ENCODE assay signal across 2 cellular contexts in genomic region chr13:34153428-34154180, GRCh38.
TF ChIP-seq lines count a peak whose summit lies in the region.

No MANE protein-coding gene starts in this region.

TF ChIP-seq in GM23338, 12 proteins besides CTCF, POLR2A, EP300 and RAD21 (continued from another document):
- TF ChIP-seq REST (IDR thresholded peaks at IDR 0.05; ENCODE audit: unreplicated experiment): no peak
- no peak for TF ChIP-seq EZH2phosphoT487 (IDR thresholded peaks at IDR 0.05; ENCODE audit: unreplicated experiment)
- TF ChIP-seq CREB1 (CRISPR knock-in tag; IDR thresholded peaks at IDR 0.05; ENCODE audit: low read depth): no peak
- TF ChIP-seq ZNF331 (CRISPR knock-in tag; IDR thresholded peaks at IDR 0.05; ENCODE audit: low read depth): no peak
- TF ChIP-seq STAT1 (IDR thresholded peaks at IDR 0.05; ENCODE audit: unreplicated experiment): no peak
- TF ChIP-seq, protein P1, sequence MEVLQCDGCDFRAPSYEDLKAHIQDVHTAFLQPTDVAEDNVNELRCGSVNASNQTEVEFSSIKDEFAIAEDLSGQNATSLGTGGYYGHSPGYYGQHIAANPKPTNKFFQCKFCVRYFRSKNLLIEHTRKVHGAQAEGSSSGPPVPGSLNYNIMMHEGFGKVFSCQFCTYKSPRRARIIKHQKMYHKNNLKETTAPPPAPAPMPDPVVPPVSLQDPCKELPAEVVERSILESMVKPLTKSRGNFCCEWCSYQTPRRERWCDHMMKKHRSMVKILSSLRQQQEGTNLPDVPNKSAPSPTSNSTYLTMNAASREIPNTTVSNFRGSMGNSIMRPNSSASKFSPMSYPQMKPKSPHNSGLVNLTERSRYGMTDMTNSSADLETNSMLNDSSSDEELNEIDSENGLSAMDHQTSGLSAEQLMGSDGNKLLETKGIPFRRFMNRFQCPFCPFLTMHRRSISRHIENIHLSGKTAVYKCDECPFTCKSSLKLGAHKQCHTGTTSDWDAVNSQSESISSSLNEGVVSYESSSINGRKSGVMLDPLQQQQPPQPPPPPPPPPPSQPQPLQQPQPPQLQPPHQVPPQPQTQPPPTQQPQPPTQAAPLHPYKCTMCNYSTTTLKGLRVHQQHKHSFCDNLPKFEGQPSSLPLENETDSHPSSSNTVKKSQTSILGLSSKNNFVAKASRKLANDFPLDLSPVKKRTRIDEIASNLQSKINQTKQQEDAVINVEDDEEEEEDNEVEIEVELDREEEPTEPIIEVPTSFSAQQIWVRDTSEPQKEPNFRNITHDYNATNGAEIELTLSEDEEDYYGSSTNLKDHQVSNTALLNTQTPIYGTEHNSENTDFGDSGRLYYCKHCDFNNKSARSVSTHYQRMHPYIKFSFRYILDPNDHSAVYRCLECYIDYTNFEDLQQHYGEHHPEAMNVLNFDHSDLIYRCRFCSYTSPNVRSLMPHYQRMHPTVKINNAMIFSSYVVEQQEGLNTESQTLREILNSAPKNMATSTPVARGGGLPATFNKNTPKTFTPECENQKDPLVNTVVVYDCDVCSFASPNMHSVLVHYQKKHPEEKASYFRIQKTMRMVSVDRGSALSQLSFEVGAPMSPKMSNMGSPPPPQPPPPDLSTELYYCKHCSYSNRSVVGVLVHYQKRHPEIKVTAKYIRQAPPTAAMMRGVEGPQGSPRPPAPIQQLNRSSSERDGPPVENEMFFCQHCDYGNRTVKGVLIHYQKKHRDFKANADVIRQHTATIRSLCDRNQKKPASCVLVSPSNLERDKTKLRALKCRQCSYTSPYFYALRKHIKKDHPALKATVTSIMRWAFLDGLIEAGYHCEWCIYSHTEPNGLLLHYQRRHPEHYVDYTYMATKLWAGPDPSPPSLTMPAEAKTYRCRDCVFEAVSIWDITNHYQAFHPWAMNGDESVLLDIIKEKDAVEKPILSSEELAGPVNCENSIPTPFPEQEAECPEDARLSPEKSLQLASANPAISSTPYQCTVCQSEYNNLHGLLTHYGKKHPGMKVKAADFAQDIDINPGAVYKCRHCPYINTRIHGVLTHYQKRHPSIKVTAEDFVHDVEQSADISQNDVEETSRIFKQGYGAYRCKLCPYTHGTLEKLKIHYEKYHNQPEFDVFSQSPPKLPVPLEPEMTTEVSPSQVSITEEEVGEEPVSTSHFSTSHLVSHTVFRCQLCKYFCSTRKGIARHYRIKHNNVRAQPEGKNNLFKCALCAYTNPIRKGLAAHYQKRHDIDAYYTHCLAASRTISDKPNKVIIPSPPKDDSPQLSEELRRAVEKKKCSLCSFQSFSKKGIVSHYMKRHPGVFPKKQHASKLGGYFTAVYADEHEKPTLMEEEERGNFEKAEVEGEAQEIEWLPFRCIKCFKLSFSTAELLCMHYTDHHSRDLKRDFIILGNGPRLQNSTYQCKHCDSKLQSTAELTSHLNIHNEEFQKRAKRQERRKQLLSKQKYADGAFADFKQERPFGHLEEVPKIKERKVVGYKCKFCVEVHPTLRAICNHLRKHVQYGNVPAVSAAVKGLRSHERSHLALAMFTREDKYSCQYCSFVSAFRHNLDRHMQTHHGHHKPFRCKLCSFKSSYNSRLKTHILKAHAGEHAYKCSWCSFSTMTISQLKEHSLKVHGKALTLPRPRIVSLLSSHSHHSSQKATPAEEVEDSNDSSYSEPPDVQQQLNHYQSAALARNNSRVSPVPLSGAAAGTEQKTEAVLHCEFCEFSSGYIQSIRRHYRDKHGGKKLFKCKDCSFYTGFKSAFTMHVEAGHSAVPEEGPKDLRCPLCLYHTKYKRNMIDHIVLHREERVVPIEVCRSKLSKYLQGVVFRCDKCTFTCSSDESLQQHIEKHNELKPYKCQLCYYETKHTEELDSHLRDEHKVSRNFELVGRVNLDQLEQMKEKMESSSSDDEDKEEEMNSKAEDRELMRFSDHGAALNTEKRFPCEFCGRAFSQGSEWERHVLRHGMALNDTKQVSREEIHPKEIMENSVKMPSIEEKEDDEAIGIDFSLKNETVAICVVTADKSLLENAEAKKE (CRISPR knock-in tag; IDR thresholded peaks at IDR 0.05): no peak

TF ChIP-seq in SK-N-SH, 30 proteins besides CTCF, POLR2A, EP300 and RAD21 (continued from another document):
- TF ChIP-seq, protein P2, sequence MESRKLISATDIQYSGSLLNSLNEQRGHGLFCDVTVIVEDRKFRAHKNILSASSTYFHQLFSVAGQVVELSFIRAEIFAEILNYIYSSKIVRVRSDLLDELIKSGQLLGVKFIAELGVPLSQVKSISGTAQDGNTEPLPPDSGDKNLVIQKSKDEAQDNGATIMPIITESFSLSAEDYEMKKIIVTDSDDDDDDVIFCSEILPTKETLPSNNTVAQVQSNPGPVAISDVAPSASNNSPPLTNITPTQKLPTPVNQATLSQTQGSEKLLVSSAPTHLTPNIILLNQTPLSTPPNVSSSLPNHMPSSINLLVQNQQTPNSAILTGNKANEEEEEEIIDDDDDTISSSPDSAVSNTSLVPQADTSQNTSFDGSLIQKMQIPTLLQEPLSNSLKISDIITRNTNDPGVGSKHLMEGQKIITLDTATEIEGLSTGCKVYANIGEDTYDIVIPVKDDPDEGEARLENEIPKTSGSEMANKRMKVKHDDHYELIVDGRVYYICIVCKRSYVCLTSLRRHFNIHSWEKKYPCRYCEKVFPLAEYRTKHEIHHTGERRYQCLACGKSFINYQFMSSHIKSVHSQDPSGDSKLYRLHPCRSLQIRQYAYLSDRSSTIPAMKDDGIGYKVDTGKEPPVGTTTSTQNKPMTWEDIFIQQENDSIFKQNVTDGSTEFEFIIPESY (IDR thresholded peaks at IDR 0.05; ENCODE audit: borderline replicate concordance, low read depth): no peak
- TF ChIP-seq, protein P3, sequence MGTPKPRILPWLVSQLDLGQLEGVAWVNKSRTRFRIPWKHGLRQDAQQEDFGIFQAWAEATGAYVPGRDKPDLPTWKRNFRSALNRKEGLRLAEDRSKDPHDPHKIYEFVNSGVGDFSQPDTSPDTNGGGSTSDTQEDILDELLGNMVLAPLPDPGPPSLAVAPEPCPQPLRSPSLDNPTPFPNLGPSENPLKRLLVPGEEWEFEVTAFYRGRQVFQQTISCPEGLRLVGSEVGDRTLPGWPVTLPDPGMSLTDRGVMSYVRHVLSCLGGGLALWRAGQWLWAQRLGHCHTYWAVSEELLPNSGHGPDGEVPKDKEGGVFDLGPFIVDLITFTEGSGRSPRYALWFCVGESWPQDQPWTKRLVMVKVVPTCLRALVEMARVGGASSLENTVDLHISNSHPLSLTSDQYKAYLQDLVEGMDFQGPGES (IDR thresholded peaks at IDR 0.05; ENCODE audit: low read depth, low read length): no peak
- TF ChIP-seq SIN3A (IDR thresholded peaks at IDR 0.05; ENCODE audit: borderline replicate concordance, low read depth, low read length): no peak
